13 cellular contexts compared by ENCODE assay signal in genomic region chr10:97328646-97329453, GRCh38. TPM values are rescaled to one million over a fixed set of nuclear protein-coding genes. Genes with fewer than 3 reads are reported as not detected.
DNase-seq lines count a peak whose midpoint lies in the region; ATAC-seq and TF ChIP-seq lines count a peak whose summit lies in the region.
"Had no signal": no experiment of that assay in that cellular context is flagged by ENCODE, and none has a peak within 500 bp of the region (broad histone marks: within the 10 kb centered on the region; RNA-seq: fewer than 3 reads in every experiment).

No MANE protein-coding gene starts in this region.

- H3K4me1 Mint-ChIP-seq in activated naive CD4-positive, alpha-beta T cell treated with anti-CD3 and anti-CD28 coated beads for 36 hours (ENCODE audit: low read depth) = peaks cover 55% of the 10 kb centered on the region

- POLR2A ChIA-PET in Panc1 (lab: Charles Lee) = interaction anchor here (0.6 to 1.6 kb wide), 3 partner anchors 38 to 76 kb away, joined by 3 to 10 read pairs (median 3); no protein-coding TSS in a partner anchor

- in situ Hi-C loops in Panc1 (cut with HindIII; ENCODE audit: low pct_unique_long_range_greater_than_20kb, low sequenced_read_pairs) = no loop called here

- no peaks in the 10 kb centered on the region for H3K36me3 ChIP-seq in Panc1 (ENCODE audit: control insufficient read depth, insufficient read depth, low read length)
- peaks cover 0 to 25% (median 18%) of the 10 kb centered on the region in 4 donors for H3K36me3 ChIP-seq in stomach
- H3K36me3 ChIP-seq in psoas muscle (ENCODE audit: insufficient read depth in 1 of 2, low read depth in 1 of 2) = peaks cover 3 to 9% of the 10 kb centered on the region in 2 donors

- H3K27ac ChIP-seq in Panc1 (ENCODE audit: low read length) (peak overlapping the region; percentile 81), stomach (peak overlapping the region; percentile 54 to 75 (median 70)), psoas muscle (no peak overlapping the region)
- H3K27ac ChIP-seq: tibial artery had no signal

- no peak overlapping the region for H3K4me3 Mint-ChIP-seq in activated naive CD4-positive, alpha-beta T cell treated with anti-CD3 and anti-CD28 coated beads for 36 hours

- no peak for TF ChIP-seq EP300 in stomach (IDR thresholded peaks at IDR 0.05)

- H3K9me3 ChIP-seq in Panc1 (ENCODE audit: control insufficient read depth, insufficient read depth, low read depth, low read length) (no peaks in the 10 kb centered on the region), stomach (no peaks in the 10 kb centered on the region), psoas muscle (no peaks in the 10 kb centered on the region)
- H3K9me3 ChIP-seq: heart right ventricle, tibial artery had no signal

- CTCF ChIA-PET in activated naive CD4-positive, alpha-beta T cell treated with anti-CD3 and anti-CD28 coated beads for 36 hours (lab: Charles Lee) = interaction anchor here (1.1 to 1.5 kb wide), 2 partner anchors 9 to 50 kb away, joined by 4 to 5 read pairs; no protein-coding TSS in a partner anchor
- CTCF ChIA-PET in Panc1 (lab: Charles Lee) = interaction anchor here (0.7 kb wide), 1 partner anchor 50 kb away, joined by 7 read pairs; no protein-coding TSS in a partner anchor

- no peaks in the 10 kb centered on the region for H3K27me3 ChIP-seq in Panc1 (ENCODE audit: control insufficient read depth, insufficient read depth, low read length)
- H3K27me3 ChIP-seq in stomach = no peaks in the 10 kb centered on the region
- no peaks in the 10 kb centered on the region for H3K27me3 ChIP-seq in psoas muscle (ENCODE audit: insufficient read depth in 3 of 3, low read length in 2 of 3)
- H3K27me3 ChIP-seq: heart right ventricle, tibial artery had no signal

- no peaks in the 10 kb centered on the region for H3K9me3 Mint-ChIP-seq in activated naive CD4-positive, alpha-beta T cell treated with anti-CD3 and anti-CD28 coated beads for 36 hours

- H3K27me3 Mint-ChIP-seq in activated naive CD4-positive, alpha-beta T cell treated with anti-CD3 and anti-CD28 coated beads for 36 hours (ENCODE audit: low read depth) = no peaks in the 10 kb centered on the region

- TF ChIP-seq POLR2A in stomach (IDR thresholded peaks at IDR 0.05) = no peak

- no TSS peak for BruUV-seq in Panc1 (replicated peaks; lab: Mats Ljungman, UMichigan)

- H3K4me3 ChIP-seq in Panc1 (ENCODE audit: low read depth in 2 of 2, low read length in 2 of 2) (no peak overlapping the region), fibroblast of villous mesenchyme (ENCODE audit: low read depth, low read length) (no peak overlapping the region), stomach (no peak overlapping the region), psoas muscle (no peak overlapping the region)
- H3K4me3 ChIP-seq: heart right ventricle, tibial artery had no signal

- H3K36me3 Mint-ChIP-seq in activated naive CD4-positive, alpha-beta T cell treated with anti-CD3 and anti-CD28 coated beads for 36 hours (ENCODE audit: low read depth) = peaks cover 4% of the 10 kb centered on the region

- H3K4me1 ChIP-seq in Panc1 (ENCODE audit: control insufficient read depth, insufficient read depth, low read length) (peaks cover 65% of the 10 kb centered on the region), stomach (peaks cover 46 to 81% (median 69%) of the 10 kb centered on the region in 4 donors), psoas muscle (peaks cover 16% of the 10 kb centered on the region)

- ATAC-seq in Panc1 (peak; percentile 18), HG03135 (IDR thresholded peaks at IDR 0.05; ENCODE audit: unreplicated experiment) (no peak), psoas muscle (no peak)
- ATAC-seq: heart right ventricle had no signal

- TF ChIP-seq CTCF in Panc1 (IDR thresholded peaks at IDR 0.05) = no peak
- no peak for TF ChIP-seq CTCF in fibroblast of villous mesenchyme (IDR thresholded peaks at IDR 0.05; ENCODE audit: insufficient read depth, low read depth, low read length)
- no peak for TF ChIP-seq CTCF in stomach (IDR thresholded peaks at IDR 0.05)
- TF ChIP-seq CTCF in psoas muscle (IDR thresholded peaks at IDR 0.05) = no peak

- intact Hi-C loops in activated naive CD4-positive, alpha-beta T cell treated with anti-CD3 and anti-CD28 coated beads for 36 hours (cut with micrococcal nuclease) = no loop called here
- intact Hi-C loops in Panc1 (cut with micrococcal nuclease; ENCODE audit: unreplicated experiment) (loop anchor here (5.0 kb wide), 1 partner anchor 52 kb away; no protein-coding TSS in a partner anchor), stomach (cut with DNase I; ENCODE audit: low total_unique reads) (no loop called here), psoas muscle (cut with DNase I) (no loop called here)

- peak overlapping the region; percentile 27 for H3K27ac Mint-ChIP-seq in activated naive CD4-positive, alpha-beta T cell treated with anti-CD3 and anti-CD28 coated beads for 36 hours

- 29 to 64% (median 46%) methylated on average over 3 of the region's 3 CpGs for WGBS in stomach, 5 donors
- 71 to 78% (median 77%) methylated on average over 3 of the region's 3 CpGs for WGBS in psoas muscle, 3 donors

- peak; percentile 19 for DNase-seq in activated naive CD4-positive, alpha-beta T cell treated with anti-CD3 and anti-CD28 coated beads for 36 hours
- DNase-seq in activated naive CD4-positive, alpha-beta T cell (lab: John Stamatoyannopoulos, UW) = no peak
- DNase-seq in Panc1 (ENCODE audit: low read depth, low spot score) (no peak), fibroblast of villous mesenchyme (ENCODE audit: low read depth) (peak; percentile 48), stomach (peak; percentile 27), NCI-H774 (lab: John Stamatoyannopoulos, UW) (no peak), psoas muscle (no peak)
- DNase-seq: AML-193, heart right ventricle, mesenchymal stem cell, retina, tibial artery had no signal

RNA-seq across cellular contexts. Expression of gene FRAT2, which starts 5.7 kb away (rescaled TPM):
- total RNA-seq in activated naive CD4-positive, alpha-beta T cell treated with anti-CD3 and anti-CD28 coated beads for 36 hours = 1 to 10 TPM; 5.1 to 5.6 TPM
- total RNA-seq in Panc1 (2021; ENCODE audit: unreplicated experiment) = 16.7 TPM
- 16.9 TPM for polyA plus RNA-seq in Panc1 (2012; ENCODE audit: insufficient read length)
- total RNA-seq in fibroblast of villous mesenchyme = 5.2 and 5.8 TPM in 2 replicates
- total RNA-seq in stomach = 100 to 1,000 TPM in 1 of 5 donors, 10 to 100 TPM in 3, 1 to 10 TPM in 1; 6.4 to 213 (median 21.3) TPM
- 10 to 100 TPM in 2 of 3 donors, 1 to 10 TPM in 1; 8.8 to 18.3 (median 10.4) TPM for polyA plus RNA-seq in stomach
- 10 to 100 TPM in 1 of 4 donors, 1 to 10 TPM in 3; 5.3 to 11.1 (median 6.6) TPM for total RNA-seq in psoas muscle
- 10 to 100 TPM in 2 of 3 donors, 1 to 10 TPM in 1; 3.2 to 28.4 (median 12.4) TPM for polyA plus RNA-seq in psoas muscle

RNA-seq across cellular contexts. Expression of gene FRAT1, which starts 9.8 kb away (rescaled TPM):
- 1 to 10 TPM; 2.3 to 3.0 TPM for total RNA-seq in activated naive CD4-positive, alpha-beta T cell treated with anti-CD3 and anti-CD28 coated beads for 36 hours
- total RNA-seq in Panc1 (2021; ENCODE audit: unreplicated experiment) (5.3 TPM), fibroblast of villous mesenchyme (1.7 and 2.3 TPM in 2 replicates), stomach (10 to 100 TPM in 2 of 5 donors, 1 to 10 TPM in 2, not detected in 1; 1.8 to 26.4 (median 11.0) TPM), psoas muscle (1 to 10 TPM; 1.2 to 3.4 (median 2.7) TPM)
- 7.4 TPM for polyA plus RNA-seq in Panc1 (2012; ENCODE audit: insufficient read length)
- polyA plus RNA-seq in stomach (1 to 10 TPM; 1.9 to 3.7 (median 2.1) TPM), psoas muscle (1 to 10 TPM in 2 of 3 donors, under 1 TPM in 1; 0.61 to 3.9 (median 1.6) TPM)

RNA-seq across cellular contexts. Expression of gene ARHGAP19, which starts 36.4 kb away (rescaled TPM):
- total RNA-seq in activated naive CD4-positive, alpha-beta T cell treated with anti-CD3 and anti-CD28 coated beads for 36 hours = 10 to 100 TPM; 76.7 to 91.9 TPM
- total RNA-seq in Panc1 (2021; ENCODE audit: unreplicated experiment) = 28.9 TPM
- polyA plus RNA-seq in Panc1 (2012; ENCODE audit: insufficient read length) = 9.9 TPM
- total RNA-seq in fibroblast of villous mesenchyme = 8.1 and 13.4 TPM in 2 replicates
- total RNA-seq in stomach = 10 to 100 TPM in 1 of 5 donors, 1 to 10 TPM in 4; 1.2 to 16.2 (median 9.0) TPM
- polyA plus RNA-seq in stomach = 1 to 10 TPM; 2.4 to 4.6 (median 2.5) TPM
- total RNA-seq in psoas muscle = 1 to 10 TPM; 1.2 to 3.9 (median 1.8) TPM
- polyA plus RNA-seq in psoas muscle = 1 to 10 TPM in 1 of 3 donors, under 1 TPM in 2; 0.77 to 1.8 (median 0.94) TPM

Comparison
In these comparisons a context has a peak if more than half of its experiments do, and no peak if none do; other contexts are left out.
1. DNase-seq: peak in activated naive CD4-positive, alpha-beta T cell treated with anti-CD3 and anti-CD28 coated beads for 36 hours (single experiment), fibroblast of villous mesenchyme (single experiment) and stomach (single experiment); none in activated naive CD4-positive, alpha-beta T cell (0 of 4), Panc1 (single experiment), NCI-H774 (single experiment) and psoas muscle (0 of 2).